ENCODE assay signal across 1 cellular context in the genomic region with DNA sequence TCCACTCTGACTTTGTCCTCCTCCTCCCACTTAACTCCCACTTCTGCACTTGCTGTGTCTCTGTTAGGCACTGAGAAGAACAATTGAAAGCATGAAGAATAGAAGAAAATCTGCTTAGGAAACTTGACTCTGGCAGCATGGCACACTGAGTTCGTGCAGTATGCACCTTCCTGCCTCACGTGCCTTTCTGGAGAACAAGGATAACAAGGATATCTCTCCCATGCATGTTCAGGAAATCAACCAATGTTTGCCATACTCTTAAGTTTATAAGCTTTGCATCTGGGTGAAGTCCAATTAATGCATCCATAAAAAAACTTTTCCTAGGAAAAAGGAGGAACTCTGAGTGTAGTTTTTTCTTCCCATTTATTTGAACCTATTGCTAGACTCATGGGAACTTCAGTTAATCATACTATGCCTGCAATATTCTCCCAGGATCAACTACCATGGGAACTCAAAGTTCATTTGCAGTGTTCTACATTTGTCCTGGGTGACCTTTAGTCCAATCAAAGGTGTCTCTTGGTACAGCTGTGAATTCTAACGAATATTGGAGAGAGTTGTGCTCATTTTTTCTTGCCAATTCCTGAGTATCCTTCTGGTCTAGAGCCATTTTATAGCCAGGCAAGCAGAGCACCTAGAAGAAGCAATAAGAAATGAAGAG.
TF ChIP-seq lines count a peak whose summit lies in the region.

No MANE protein-coding gene starts in this region.

TF ChIP-seq in liver, 16 proteins besides CTCF, POLR2A, EP300 and RAD21 (continued from another document):
- peak; percentile 68 for TF ChIP-seq HNF4G (IDR thresholded peaks at IDR 0.05)
- peak; percentile 44 for TF ChIP-seq YY1 (IDR thresholded peaks at IDR 0.05)
- peak; percentile 79 to 88 for TF ChIP-seq RXRA (IDR thresholded peaks at IDR 0.05)
- TF ChIP-seq, protein P1, sequence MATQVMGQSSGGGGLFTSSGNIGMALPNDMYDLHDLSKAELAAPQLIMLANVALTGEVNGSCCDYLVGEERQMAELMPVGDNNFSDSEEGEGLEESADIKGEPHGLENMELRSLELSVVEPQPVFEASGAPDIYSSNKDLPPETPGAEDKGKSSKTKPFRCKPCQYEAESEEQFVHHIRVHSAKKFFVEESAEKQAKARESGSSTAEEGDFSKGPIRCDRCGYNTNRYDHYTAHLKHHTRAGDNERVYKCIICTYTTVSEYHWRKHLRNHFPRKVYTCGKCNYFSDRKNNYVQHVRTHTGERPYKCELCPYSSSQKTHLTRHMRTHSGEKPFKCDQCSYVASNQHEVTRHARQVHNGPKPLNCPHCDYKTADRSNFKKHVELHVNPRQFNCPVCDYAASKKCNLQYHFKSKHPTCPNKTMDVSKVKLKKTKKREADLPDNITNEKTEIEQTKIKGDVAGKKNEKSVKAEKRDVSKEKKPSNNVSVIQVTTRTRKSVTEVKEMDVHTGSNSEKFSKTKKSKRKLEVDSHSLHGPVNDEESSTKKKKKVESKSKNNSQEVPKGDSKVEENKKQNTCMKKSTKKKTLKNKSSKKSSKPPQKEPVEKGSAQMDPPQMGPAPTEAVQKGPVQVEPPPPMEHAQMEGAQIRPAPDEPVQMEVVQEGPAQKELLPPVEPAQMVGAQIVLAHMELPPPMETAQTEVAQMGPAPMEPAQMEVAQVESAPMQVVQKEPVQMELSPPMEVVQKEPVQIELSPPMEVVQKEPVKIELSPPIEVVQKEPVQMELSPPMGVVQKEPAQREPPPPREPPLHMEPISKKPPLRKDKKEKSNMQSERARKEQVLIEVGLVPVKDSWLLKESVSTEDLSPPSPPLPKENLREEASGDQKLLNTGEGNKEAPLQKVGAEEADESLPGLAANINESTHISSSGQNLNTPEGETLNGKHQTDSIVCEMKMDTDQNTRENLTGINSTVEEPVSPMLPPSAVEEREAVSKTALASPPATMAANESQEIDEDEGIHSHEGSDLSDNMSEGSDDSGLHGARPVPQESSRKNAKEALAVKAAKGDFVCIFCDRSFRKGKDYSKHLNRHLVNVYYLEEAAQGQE (IDR thresholded peaks at IDR 0.05): no peak
- peak; percentile 33 for TF ChIP-seq FOXA1 (IDR thresholded peaks at IDR 0.05)
TF ChIP-seq in liver: peak in this region for 7.
